In the genomic region with DNA sequence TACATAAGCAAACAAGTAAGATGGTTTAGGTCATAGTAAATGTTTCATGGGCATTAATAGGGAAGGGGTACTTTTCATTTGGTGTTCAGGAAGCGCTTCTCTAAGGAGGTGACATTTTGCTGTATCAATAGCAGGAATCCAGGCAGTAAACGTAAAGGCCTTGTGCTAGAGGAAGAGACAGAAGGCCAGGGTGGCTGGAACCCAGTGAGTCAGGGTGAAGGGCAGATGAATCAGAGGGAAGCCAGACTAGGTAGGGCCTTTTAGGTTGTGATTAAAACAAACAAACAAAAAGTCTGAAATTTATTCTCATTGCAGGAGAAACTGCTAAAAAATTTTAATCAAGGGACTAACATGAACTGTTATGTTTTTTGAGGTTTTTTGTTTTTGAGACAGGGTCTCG, we compare ENCODE assay signal across 14 cellular contexts. TPM values are rescaled to one million over a fixed set of nuclear protein-coding genes. Genes with fewer than 3 reads are reported as not detected.
DNase-seq lines count a peak whose midpoint lies in the region; ATAC-seq and TF ChIP-seq lines count a peak whose summit lies in the region.
"Had no signal": no experiment of that assay in that cellular context is flagged by ENCODE, and none has a peak within 500 bp of the region (broad histone marks: within the 10 kb centered on the region; RNA-seq: fewer than 3 reads in every experiment).

No MANE protein-coding gene starts in this region.

- H3K4me3 ChIP-seq in MG63 (no peak overlapping the region), cardiac fibroblast (replicated peaks in 1 of 2; ENCODE audit: low read depth in 2 of 2, low read length in 2 of 2) (no peak overlapping the region), mesodermal cell (ENCODE audit: extremely low read depth, insufficient read depth, low read length, poor library complexity, severe bottlenecking) (no peak overlapping the region)
- H3K4me3 ChIP-seq: BLaER1, SK-N-MC had no signal

- peak overlapping the region; percentile 6 for H3K27ac ChIP-seq in mesodermal cell (ENCODE audit: low read depth, low read length, severe bottlenecking)
- H3K27ac ChIP-seq: BLaER1, SK-N-MC had no signal

- peaks cover 2% of the 10 kb centered on the region for H3K4me1 ChIP-seq in mesodermal cell (ENCODE audit: control insufficient read depth, insufficient read depth, low read length, poor library complexity, severe bottlenecking)
- H3K4me1 ChIP-seq: BLaER1 had no signal

- WGBS in mesodermal cell (ENCODE audit: insufficient coverage in 2 of 2), 2 experiments = 83 to 88% methylated on average over 3 of the region's 3 CpGs

- no peak for TF ChIP-seq CTCF in cardiac fibroblast (IDR thresholded peaks at IDR 0.05; ENCODE audit: low read depth, low read length)

- H3K27me3 ChIP-seq in MG63 = no peaks in the 10 kb centered on the region

- ATAC-seq in HG03175 (IDR thresholded peaks at IDR 0.05; ENCODE audit: unreplicated experiment) = no peak

- H3K36me3 ChIP-seq in MG63 (no peaks in the 10 kb centered on the region), mesodermal cell (ENCODE audit: control insufficient read depth, insufficient read depth, low read length) (peaks cover 10% of the 10 kb centered on the region)
- H3K36me3 ChIP-seq: BLaER1 had no signal

- DNase-seq in AG08396 (ENCODE audit: low spot score) = peak; percentile 52
- peak; percentile 87 for DNase-seq in MG63
- peak; percentile 31 to 92 for DNase-seq in cardiac fibroblast (ENCODE audit: low read depth in 2 of 2)
- DNase-seq in cerebellar cortex (ENCODE audit: low spot score) = no peak
- no peak for DNase-seq in epidermal melanocyte (ENCODE audit: insufficient read length, low spot score)
- no peak for DNase-seq in NOMO-1 treated with dmso at 0.1 percent for 144 hours (lab: John Stamatoyannopoulos, UW; ENCODE audit: unreplicated experiment)
- DNase-seq: cortex of kidney, midbrain, NCI-H1092, NCI-H510A treated with DMSO at 0.1 percent for 48 hours had no signal

- H3K9me3 ChIP-seq in MG63 (peaks cover 5% of the 10 kb centered on the region), mesodermal cell (ENCODE audit: control insufficient read depth, low read length) (peaks cover 8% of the 10 kb centered on the region)

RNA-seq across cellular contexts. Expression of gene BMERB1, which starts 6.5 kb away (rescaled TPM):
- total RNA-seq in MG63 (2014; rRNA removed; shearing (Covaris generic); ENCODE audit: low replicate concordance) = 8.3 and 16.9 TPM in 2 replicates
- 58.0 TPM for polyA plus RNA-seq in mesodermal cell (2013, experiment 1 of 2)
- polyA plus RNA-seq in mesodermal cell (2013, experiment 2 of 2) = 61.8 TPM

RNA-seq across cellular contexts. Expression of gene MPV17L, which starts 45.3 kb away (rescaled TPM):
- total RNA-seq in MG63 (2014; rRNA removed; shearing (Covaris generic); ENCODE audit: low replicate concordance) = 0.59 and 1.3 TPM in 2 replicates
- 0.55 TPM for polyA plus RNA-seq in mesodermal cell (2013, experiment 1 of 2)
- 0.61 TPM for polyA plus RNA-seq in mesodermal cell (2013, experiment 2 of 2)

Comparison
In these comparisons a context has a peak if more than half of its experiments do, and no peak if none do; other contexts are left out.
1. DNase-seq: peak in AG08396 (single experiment), MG63 (single experiment) and cardiac fibroblast (2 of 2); none in cerebellar cortex (single experiment), epidermal melanocyte (single experiment) and NOMO-1 treated with dmso at 0.1 percent for 144 hours (single experiment).